ENCODE assay signal across 18 cellular contexts in the genomic region with DNA sequence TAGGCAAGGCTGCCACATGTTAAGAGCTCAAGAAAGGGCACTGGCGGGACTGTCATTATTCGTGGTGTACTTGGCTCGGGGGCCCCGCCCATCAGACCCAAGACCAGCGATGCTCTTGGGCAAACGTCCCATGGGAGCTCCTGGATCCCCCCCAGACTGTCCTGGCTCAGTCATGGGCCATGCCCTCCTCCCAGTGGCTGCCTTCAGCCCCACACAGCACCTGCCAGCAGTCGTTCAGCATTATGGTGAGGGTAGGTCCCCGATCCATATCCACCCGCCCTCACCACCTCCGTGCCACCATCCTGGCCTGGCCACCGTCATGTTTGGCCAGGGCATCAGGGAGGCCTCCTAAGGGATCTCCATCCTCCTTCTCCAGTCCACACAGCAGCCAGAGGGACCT.
"Had no signal": no experiment of that assay in that cellular context is flagged by ENCODE, and none has a peak within 500 bp of the region (broad histone marks: within the 10 kb centered on the region; RNA-seq: fewer than 3 reads in every experiment).

No MANE protein-coding gene starts in this region.

- H3K27me3 ChIP-seq: ovary had no signal

- DNase-seq: activated CD4-positive, alpha-beta T cell treated with anti-CD3 and anti-CD28 coated beads, Interleukin-2, amount 50 U/mL, for 1 hour; activated CD8-positive, alpha-beta memory T cell treated with anti-CD3 and anti-CD28 coated beads for 24 hours; activated naive CD8-positive, alpha-beta T cell treated with anti-CD3 and anti-CD28 coated beads, Interleukin-2, amount 10 ng/mL, durations not matched to agents 7 days and 5 days; activated T-cell treated with anti-CD3 and anti-CD28 coated beads, Interleukin-2, amount 50 U/mL, for 72 hours; caudate nucleus; erythroblast; foreskin melanocyte; glutamatergic neuron; ovary; SK-N-SH; stimulated activated CD8-positive, alpha-beta memory T cell treated with anti-CD3 and anti-CD28 coated beads, Interleukin-4, amount 100 ng/mL, for 48 hours; stimulated activated naive CD8-positive, alpha-beta T cell treated with anti-CD3 and anti-CD28 coated beads, Interleukin-15, Interleukin-2, amounts not matched to agents 100 U/mL and 50 U/mL, for 24 hours had no signal

- ATAC-seq: activated T-cell treated with anti-CD3 and anti-CD28 coated beads, Interleukin-2, amount 50 U/mL, for 72 hours; left lung; stimulated activated naive CD8-positive, alpha-beta T cell treated with anti-CD3 and anti-CD28 coated beads, Interleukin-15, Interleukin-2, amounts not matched to agents 100 U/mL and 50 U/mL, for 24 hours had no signal

- H3K27ac ChIP-seq: left lung, ovary, tibial artery had no signal

- H3K27ac Mint-ChIP-seq: activated naive CD8-positive, alpha-beta T cell treated with anti-CD3 and anti-CD28 coated beads, Interleukin-2, amount 10 ng/mL, durations not matched to agents 7 days and 5 days; activated T-cell treated with anti-CD3 and anti-CD28 coated beads, Interleukin-2, amount 50 U/mL, for 72 hours; brain; memory B cell; T-helper 2 cell treated with Interferon-gamma antibody and Interleukin-4, amounts not matched to agents 5 μg/mL and 100 μg/mL, for 36 hours had no signal

- H3K9me3 ChIP-seq: left lung, ovary, SK-N-SH, tibial artery had no signal

- H3K4me3 Mint-ChIP-seq: activated naive CD8-positive, alpha-beta T cell treated with anti-CD3 and anti-CD28 coated beads, Interleukin-2, amount 10 ng/mL, durations not matched to agents 7 days and 5 days; activated T-cell treated with anti-CD3 and anti-CD28 coated beads, Interleukin-2, amount 50 U/mL, for 72 hours; memory B cell; neural crest cell; T-helper 2 cell treated with Interferon-gamma antibody and Interleukin-4, amounts not matched to agents 5 μg/mL and 100 μg/mL, for 36 hours had no signal

- H3K9ac ChIP-seq: SK-N-SH had no signal

- H3K4me1 ChIP-seq: left lung, tibial artery had no signal

- H3K4me2 ChIP-seq: SK-N-SH had no signal

- H3K36me3 ChIP-seq: left lung, ovary, tibial artery had no signal

- H3K4me3 ChIP-seq: left lung, ovary, tibial artery had no signal

- H3K27me3 Mint-ChIP-seq: memory B cell had no signal

- H3K4me1 Mint-ChIP-seq: activated naive CD8-positive, alpha-beta T cell treated with anti-CD3 and anti-CD28 coated beads, Interleukin-2, amount 10 ng/mL, durations not matched to agents 7 days and 5 days; memory B cell; neural crest cell had no signal

- H3K36me3 Mint-ChIP-seq: activated naive CD8-positive, alpha-beta T cell treated with anti-CD3 and anti-CD28 coated beads, Interleukin-2, amount 10 ng/mL, durations not matched to agents 7 days and 5 days; brain; memory B cell had no signal

- H3K9me3 Mint-ChIP-seq: activated naive CD8-positive, alpha-beta T cell treated with anti-CD3 and anti-CD28 coated beads, Interleukin-2, amount 10 ng/mL, durations not matched to agents 7 days and 5 days; activated T-cell treated with anti-CD3 and anti-CD28 coated beads, Interleukin-2, amount 50 U/mL, for 72 hours; memory B cell; neural crest cell; T-helper 2 cell treated with Interferon-gamma antibody and Interleukin-4, amounts not matched to agents 5 μg/mL and 100 μg/mL, for 36 hours had no signal
